13 cellular contexts compared by ENCODE assay signal in genomic region chr1:207883660-207884245, GRCh38. TPM values are rescaled to one million over a fixed set of nuclear protein-coding genes. Genes with fewer than 3 reads are reported as not detected.
DNase-seq lines count a peak whose midpoint lies in the region; ATAC-seq lines count a peak whose summit lies in the region.
"Had no signal": no experiment of that assay in that cellular context is flagged by ENCODE, and none has a peak within 500 bp of the region (broad histone marks: within the 10 kb centered on the region; RNA-seq: fewer than 3 reads in every experiment).

No MANE protein-coding gene starts in this region.

- H3K36me3 ChIP-seq in KOPT-K1 (ENCODE audit: insufficient read depth, low read length) = no peaks in the 10 kb centered on the region
- H3K36me3 ChIP-seq in stomach smooth muscle (ENCODE audit: control insufficient read depth in 2 of 2, insufficient read depth in 2 of 2, low read length in 2 of 2) = no peaks in the 10 kb centered on the region
- H3K36me3 ChIP-seq: BE2C, SJCRH30 had no signal

- no peaks in the 10 kb centered on the region for H3K9me3 ChIP-seq in KOPT-K1 (ENCODE audit: insufficient read depth, low read length, poor library complexity, severe bottlenecking)
- H3K9me3 ChIP-seq in stomach smooth muscle (ENCODE audit: control insufficient read depth in 2 of 2, low read length in 2 of 2) = no peaks in the 10 kb centered on the region
- H3K9me3 ChIP-seq: BE2C, SJCRH30 had no signal

- intact Hi-C loops in activated naive CD4-positive, alpha-beta T cell treated with anti-CD3 and anti-CD28 coated beads for 36 hours (cut with micrococcal nuclease) = loop anchor here (1.0 to 5.0 kb wide), 4 partner anchors 10 to 204 kb away; no protein-coding TSS in a partner anchor

- H3K27ac Mint-ChIP-seq in activated naive CD4-positive, alpha-beta T cell treated with anti-CD3 and anti-CD28 coated beads for 36 hours = peak overlapping the region; percentile 97

- H3K4me3 ChIP-seq in stomach smooth muscle (ENCODE audit: low read length in 2 of 2) = peak overlapping the region in 1 of 2 donors; percentile 17
- H3K4me3 ChIP-seq: SJCRH30 had no signal

- ATAC-seq in HG03135 (IDR thresholded peaks at IDR 0.05; ENCODE audit: unreplicated experiment) (no peak), HG03571 (IDR thresholded peaks at IDR 0.05; ENCODE audit: unreplicated experiment) (no peak)

- peaks cover 27% of the 10 kb centered on the region for H3K4me1 ChIP-seq in stomach smooth muscle (ENCODE audit: control insufficient read depth, insufficient read depth, low read length)

- H3K9ac ChIP-seq in stomach smooth muscle (ENCODE audit: low read length in 2 of 2) = no peak overlapping the region

- no peaks in the 10 kb centered on the region for H3K27me3 Mint-ChIP-seq in activated naive CD4-positive, alpha-beta T cell treated with anti-CD3 and anti-CD28 coated beads for 36 hours (ENCODE audit: low read depth)

- H3K4me3 Mint-ChIP-seq in activated naive CD4-positive, alpha-beta T cell treated with anti-CD3 and anti-CD28 coated beads for 36 hours = peak overlapping the region; percentile 76

- CTCF ChIA-PET in activated naive CD4-positive, alpha-beta T cell treated with anti-CD3 and anti-CD28 coated beads for 36 hours (lab: Charles Lee) = interaction anchor here (1.1 to 7.5 kb wide), 22 partner anchors 12 to 112 kb away, joined by 3 to 204 read pairs (median 10); partner anchors contain the start of gene CD34

- no peaks in the 10 kb centered on the region for H3K27me3 ChIP-seq in stomach smooth muscle (ENCODE audit: control insufficient read depth in 1 of 2, insufficient read depth in 2 of 2, low read length in 2 of 2)
- H3K27me3 ChIP-seq: BE2C, SJCRH30 had no signal

- H3K36me3 Mint-ChIP-seq in activated naive CD4-positive, alpha-beta T cell treated with anti-CD3 and anti-CD28 coated beads for 36 hours (ENCODE audit: low read depth) = no peaks in the 10 kb centered on the region

- H3K4me1 Mint-ChIP-seq in activated naive CD4-positive, alpha-beta T cell treated with anti-CD3 and anti-CD28 coated beads for 36 hours (ENCODE audit: low read depth) = peaks cover 40% of the 10 kb centered on the region

- H3K27ac ChIP-seq in KOPT-K1 (ENCODE audit: low read depth, low read length, poor library complexity, severe bottlenecking) = peak overlapping the region; percentile 83
- H3K27ac ChIP-seq in stomach smooth muscle (ENCODE audit: low read length) = peak overlapping the region; percentile 32
- no peak overlapping the region for H3K27ac ChIP-seq in caudate nucleus (ENCODE audit: low read depth, low read length)
- H3K27ac ChIP-seq: epithelial cell of prostate, SJCRH30 had no signal

- no peaks in the 10 kb centered on the region for H3K9me3 Mint-ChIP-seq in activated naive CD4-positive, alpha-beta T cell treated with anti-CD3 and anti-CD28 coated beads for 36 hours

- DNase-seq in activated naive CD4-positive, alpha-beta T cell treated with anti-CD3 and anti-CD28 coated beads for 36 hours = peak; percentile 49
- no peak for DNase-seq in activated naive CD4-positive, alpha-beta T cell treated with anti-CD3 and anti-CD28 coated beads, Interleukin-2, amount 50 U/mL, for 16 hours
- DNase-seq in central memory CD4-positive, alpha-beta T cell = peak; percentile 15
- no peak for DNase-seq in caudate nucleus (lab: John Stamatoyannopoulos, UW)
- DNase-seq: BE2C, kidney glomerular epithelial cell, NCI-H1105 treated with DMSO at 0.1 percent for 48 hours, SJCRH30 had no signal

RNA-seq across cellular contexts. Expression of gene CD34, which starts 27.2 kb away (rescaled TPM):
- total RNA-seq in activated naive CD4-positive, alpha-beta T cell treated with anti-CD3 and anti-CD28 coated beads for 36 hours = under 1 TPM; 0.02 TPM

Comparison
In these comparisons a context has a peak if more than half of its experiments do, and no peak if none do; other contexts are left out.
1. DNase-seq: peak in activated naive CD4-positive, alpha-beta T cell treated with anti-CD3 and anti-CD28 coated beads for 36 hours (single experiment) and central memory CD4-positive, alpha-beta T cell (single experiment); none in activated naive CD4-positive, alpha-beta T cell treated with anti-CD3 and anti-CD28 coated beads, Interleukin-2, amount 50 U/mL, for 16 hours (single experiment) and caudate nucleus (0 of 61).